8 cellular contexts compared by ENCODE assay signal in the genomic region with DNA sequence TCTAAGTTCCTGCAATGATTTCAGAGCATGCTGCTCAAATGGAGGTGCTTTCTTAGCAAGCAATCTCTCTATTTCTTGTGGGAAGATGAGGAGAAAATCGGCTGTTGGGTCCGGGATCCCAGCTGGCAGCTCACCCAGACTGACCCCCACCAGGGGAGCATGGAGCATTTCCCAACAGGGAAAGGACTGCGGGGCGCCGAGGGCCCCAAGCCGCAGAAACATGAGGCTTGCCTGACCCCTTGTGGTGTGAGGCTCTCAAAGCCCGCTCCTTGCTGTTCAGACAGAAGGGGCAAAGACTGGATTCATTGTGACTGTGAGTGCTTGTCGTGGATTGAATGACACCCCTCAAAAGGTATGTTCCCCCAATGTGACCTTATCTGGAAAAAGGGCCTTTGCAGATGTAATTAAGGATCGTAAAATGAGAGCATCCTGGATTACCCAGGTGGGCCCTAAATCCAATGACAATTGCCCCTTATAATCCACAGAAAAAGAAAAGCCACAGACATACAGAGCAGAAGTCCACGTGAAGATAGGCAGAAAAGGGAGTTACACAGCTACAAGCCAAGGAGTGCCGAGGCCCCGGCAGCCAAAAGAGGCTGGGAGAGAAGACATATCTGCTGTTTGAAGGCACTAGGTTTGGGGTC.
A peak's percentile ranks its signal among the peaks of the same experiment; 100 is the strongest.
DNase-seq lines count a peak whose midpoint lies in the region; ATAC-seq and TF ChIP-seq lines count a peak whose summit lies in the region.

No MANE protein-coding gene starts in this region.

- TF ChIP-seq CTCF in fibroblast of the aortic adventitia (IDR thresholded peaks at IDR 0.05; ENCODE audit: insufficient read depth, low read length), result peak; percentile 49

- no peak overlapping the region for H3K4me3 ChIP-seq in fibroblast of the aortic adventitia (ENCODE audit: low read depth, low read length)

- peak; percentile 67 for DNase-seq in DMS53 (lab: John Stamatoyannopoulos, UW)
- DNase-seq in DMS53 treated with DMSO at 0.1 percent for 48 hours (lab: John Stamatoyannopoulos, UW; ENCODE audit: unreplicated experiment), result no peak
- DNase-seq in HK-2 (ENCODE audit: unreplicated experiment), result peak; percentile 18
- DNase-seq in RKO (ENCODE audit: low spot score), result peak; percentile 40
- DNase-seq in fibroblast of the aortic adventitia (ENCODE audit: low read depth), result peak; percentile 10
- peak; percentile 82 for DNase-seq in retina
- no peak for DNase-seq in NCI-H146 treated with DMSO at 0.1 percent for 48 hours (lab: John Stamatoyannopoulos, UW; ENCODE audit: unreplicated experiment)

- no peak for ATAC-seq in GM21390 (IDR thresholded peaks at IDR 0.05; ENCODE audit: unreplicated experiment)

Comparison
In these comparisons a context has a peak if more than half of its experiments do, and no peak if none do; other contexts are left out.
1. DNase-seq: peak in DMS53 (single experiment), HK-2 (single experiment), RKO (single experiment), fibroblast of the aortic adventitia (single experiment) and retina (single experiment); none in DMS53 treated with DMSO at 0.1 percent for 48 hours (single experiment) and NCI-H146 treated with DMSO at 0.1 percent for 48 hours (single experiment).